ENCODE assay signal across 10 cellular contexts in genomic region chr11:9571766-9572120, GRCh38. TPM values are rescaled to one million over a fixed set of nuclear protein-coding genes. Genes with fewer than 3 reads are reported as not detected.
DNase-seq lines count a peak whose midpoint lies in the region; ATAC-seq and TF ChIP-seq lines count a peak whose summit lies in the region.
"Had no signal": no experiment of that assay in that cellular context is flagged by ENCODE, and none has a peak within 500 bp of the region (broad histone marks: within the 10 kb centered on the region; RNA-seq: fewer than 3 reads in every experiment).

No MANE protein-coding gene starts in this region.

- peak overlapping the region; percentile 25 for H3K4me3 Mint-ChIP-seq in T-helper 17 cell
- peak overlapping the region; percentile 92 for H3K4me3 Mint-ChIP-seq in stimulated activated memory B cell treated with anti-CD40 and anti-IgM and Interleukin-4, amounts not matched to agents 10 μg/mL and 1 μg/mL and 100 μg/mL, for 72 hours

- DNase-seq in SK-N-SH (no peak), T-helper 17 cell (no peak), hepatocyte (ENCODE audit: low spot score) (no peak), cerebellar cortex (ENCODE audit: low spot score) (no peak)
- DNase-seq: nucleus accumbens had no signal

- peak overlapping the region; percentile 77 for H3K27ac Mint-ChIP-seq in T-helper 17 cell
- H3K27ac Mint-ChIP-seq in stimulated activated memory B cell treated with anti-CD40 and anti-IgM and Interleukin-4, amounts not matched to agents 10 μg/mL and 1 μg/mL and 100 μg/mL, for 72 hours = peak overlapping the region; percentile 81

- TF ChIP-seq EP300 in SK-N-SH (IDR thresholded peaks at IDR 0.05; ENCODE audit: borderline replicate concordance in 1 of 2, low read depth in 1 of 2, low read length in 1 of 2) = no peak

- H3F3A ChIP-seq in SK-N-SH (replicated peaks; ENCODE audit: insufficient read depth) = peaks cover 14% of the 10 kb centered on the region

- H3K79me2 ChIP-seq in SK-N-SH (ENCODE audit: insufficient read depth) = peaks cover 36% of the 10 kb centered on the region
- H3K79me2 ChIP-seq in hepatocyte = peaks cover 21% of the 10 kb centered on the region

- CTCF ChIA-PET in SK-N-SH (lab: Yijun Ruan, JAX) = interaction anchor here (0.9 to 1.4 kb wide), 4 partner anchors 19 to 177 kb away, joined by 3 read pairs; no protein-coding TSS in a partner anchor

- H3K27ac ChIP-seq in SK-N-SH (ENCODE audit: low read depth in 2 of 2, low read length in 1 of 2) (peak overlapping the region in 1 of 2 experiments; percentile 99; a peak in 2 of 4 replicates), hepatocyte (peak overlapping the region; percentile 97)
- H3K27ac ChIP-seq: KMS-11 had no signal

- H3K9me3 ChIP-seq in SK-N-SH (no peaks in the 10 kb centered on the region), T-helper 17 cell (ENCODE audit: control insufficient read depth, low read length, poor library complexity, severe bottlenecking) (no peaks in the 10 kb centered on the region), hepatocyte (ENCODE audit: low read depth) (no peaks in the 10 kb centered on the region)

- H3K9me2 ChIP-seq in SK-N-SH (no peaks in the 10 kb centered on the region), hepatocyte (replicated peaks; ENCODE audit: insufficient read depth) (no peaks in the 10 kb centered on the region)

- H3K4me3 ChIP-seq in SK-N-SH (ENCODE audit: low read depth in 2 of 2, low read length in 1 of 2) = no peak overlapping the region
- H3K4me3 ChIP-seq in hepatocyte = no peak overlapping the region

- POLR2A ChIA-PET in SK-N-SH (lab: Yijun Ruan, JAX) = interaction anchor here (0.6 kb wide), 1 partner anchor 48 kb away, joined by 3 read pairs; no protein-coding TSS in a partner anchor

- H4K20me1 ChIP-seq in SK-N-SH (ENCODE audit: insufficient read depth) = no peaks in the 10 kb centered on the region
- H4K20me1 ChIP-seq in hepatocyte (ENCODE audit: insufficient read depth, poor library complexity, severe bottlenecking) = no peaks in the 10 kb centered on the region

- no peaks in the 10 kb centered on the region for H3K9me3 Mint-ChIP-seq in stimulated activated memory B cell treated with anti-CD40 and anti-IgM and Interleukin-4, amounts not matched to agents 10 μg/mL and 1 μg/mL and 100 μg/mL, for 72 hours

- H3K4me1 ChIP-seq in SK-N-SH (ENCODE audit: control insufficient read depth in 1 of 2, insufficient read depth in 2 of 2, low read depth in 1 of 2, low read length in 1 of 2) (peaks cover 6 to 22% of the 10 kb centered on the region in 2 experiments), hepatocyte (ENCODE audit: insufficient read depth) (peaks cover 30% of the 10 kb centered on the region)

- ATAC-seq in SK-N-SH treated with all-trans-retinoic acid at 6 μM for 48 hours = no peak
- ATAC-seq in T-helper 17 cell = no peak
- no peak for ATAC-seq in stimulated activated memory B cell treated with anti-CD40 and anti-IgM and Interleukin-4, amounts not matched to agents 10 μg/mL and 1 μg/mL and 100 μg/mL, for 72 hours
- ATAC-seq in GM19397 (IDR thresholded peaks at IDR 0.05; ENCODE audit: unreplicated experiment) = no peak
- ATAC-seq in GM18519 (IDR thresholded peaks at IDR 0.05; ENCODE audit: low FRiP score, unreplicated experiment) = no peak

- WGBS in SK-N-SH (ENCODE audit: low lambda C conversion rate) = 100% methylated on average over 6 of the region's 6 CpGs
- WGBS in hepatocyte (ENCODE audit: low lambda C conversion rate, missing lambda C conversion rate) = 85% methylated on average over 6 of the region's 6 CpGs

- no peak overlapping the region for H3K9ac ChIP-seq in SK-N-SH

- H3K4me1 Mint-ChIP-seq in T-helper 17 cell = peaks cover 34% of the 10 kb centered on the region
- peaks cover 58% of the 10 kb centered on the region for H3K4me1 Mint-ChIP-seq in stimulated activated memory B cell treated with anti-CD40 and anti-IgM and Interleukin-4, amounts not matched to agents 10 μg/mL and 1 μg/mL and 100 μg/mL, for 72 hours

- no peaks in the 10 kb centered on the region for H3K27me3 ChIP-seq in SK-N-SH (ENCODE audit: insufficient read depth)
- H3K27me3 ChIP-seq in hepatocyte = no peaks in the 10 kb centered on the region

- no peaks in the 10 kb centered on the region for H3K27me3 Mint-ChIP-seq in T-helper 17 cell
- H3K27me3 Mint-ChIP-seq in stimulated activated memory B cell treated with anti-CD40 and anti-IgM and Interleukin-4, amounts not matched to agents 10 μg/mL and 1 μg/mL and 100 μg/mL, for 72 hours = no peaks in the 10 kb centered on the region

- H3K4me2 ChIP-seq in SK-N-SH = 0 out of 2 replicates have a peak overlapping the region, but pooled peaks have one; percentile 88
- H3K4me2 ChIP-seq in hepatocyte = peak overlapping the region; percentile 81

- TF ChIP-seq CTCF in SK-N-SH (IDR thresholded peaks at IDR 0.05) (no peak), hepatocyte (IDR thresholded peaks at IDR 0.05; ENCODE audit: poor library complexity) (no peak)

- no peaks in the 10 kb centered on the region for H3K36me3 Mint-ChIP-seq in T-helper 17 cell (ENCODE audit: low read depth)
- peaks cover 15% of the 10 kb centered on the region for H3K36me3 Mint-ChIP-seq in stimulated activated memory B cell treated with anti-CD40 and anti-IgM and Interleukin-4, amounts not matched to agents 10 μg/mL and 1 μg/mL and 100 μg/mL, for 72 hours

- no peak overlapping the region for H2AFZ ChIP-seq in SK-N-SH (ENCODE audit: low read depth)
- H2AFZ ChIP-seq in hepatocyte = no peak overlapping the region

- TF ChIP-seq RAD21 in SK-N-SH (IDR thresholded peaks at IDR 0.05; ENCODE audit: low read length) = no peak

- H3K36me3 ChIP-seq in SK-N-SH (replicated peaks in 1 of 2; ENCODE audit: control insufficient read depth in 1 of 2, insufficient read depth in 2 of 2, low read length in 1 of 2) = peaks cover 6 to 8% of the 10 kb centered on the region in 2 experiments
- H3K36me3 ChIP-seq in hepatocyte (replicated peaks; ENCODE audit: insufficient read depth, low read depth) = no peaks in the 10 kb centered on the region

TF ChIP-seq in SK-N-SH, 30 proteins besides CTCF, POLR2A, EP300 and RAD21 (continues in another document):
- no peak for TF ChIP-seq REST (IDR thresholded peaks at IDR 0.05; ENCODE audit: low read depth, low read length)

TF ChIP-seq in SK-N-SH treated with all-trans-retinoic acid at 6 μM for 48 hours, 23 proteins besides CTCF, POLR2A, EP300 and RAD21 (continues in another document):
- no peak for TF ChIP-seq CSRNP3 (CRISPR knock-in tag; IDR thresholded peaks at IDR 0.05)
- TF ChIP-seq ZFP30 (CRISPR knock-in tag; IDR thresholded peaks at IDR 0.05) = no peak
- TF ChIP-seq CREB5 (CRISPR knock-in tag; IDR thresholded peaks at IDR 0.05; ENCODE audit: low read depth) = no peak
- no peak for TF ChIP-seq ZNF8 (CRISPR knock-in tag; IDR thresholded peaks at IDR 0.05)
- TF ChIP-seq PPARA (CRISPR knock-in tag; IDR thresholded peaks at IDR 0.05; ENCODE audit: borderline replicate concordance) = no peak
- TF ChIP-seq TCF4 (CRISPR knock-in tag; IDR thresholded peaks at IDR 0.05; ENCODE audit: borderline replicate concordance) = no peak
- TF ChIP-seq CSDC2 (CRISPR knock-in tag; IDR thresholded peaks at IDR 0.05) = no peak
- no peak for TF ChIP-seq ZNF70 (CRISPR knock-in tag; IDR thresholded peaks at IDR 0.05)
- no peak for TF ChIP-seq BACH2 (CRISPR knock-in tag; IDR thresholded peaks at IDR 0.05; ENCODE audit: borderline replicate concordance)
- TF ChIP-seq ISL1 (CRISPR knock-in tag; IDR thresholded peaks at IDR 0.05) = no peak
- no peak for TF ChIP-seq ARNTL (CRISPR knock-in tag; IDR thresholded peaks at IDR 0.05; ENCODE audit: borderline replicate concordance, low read depth)
- no peak for TF ChIP-seq SNAI2 (CRISPR knock-in tag; IDR thresholded peaks at IDR 0.05)
- no peak for TF ChIP-seq ZNF565 (CRISPR knock-in tag; conservative IDR thresholded peaks at IDR 0.05; ENCODE audit: low read depth)

RNA-seq across cellular contexts. Expression of gene WEE1, which starts 1.7 kb away (rescaled TPM):
- 16.9 and 20.6 TPM in 2 replicates for polyA plus RNA-seq in SK-N-SH (2012; rRNA removed)
- polyA plus RNA-seq in SK-N-SH (2012; cell fraction: cytosol; rRNA removed) = 18.0 and 21.1 TPM in 2 replicates
- 27.1 and 54.9 TPM in 2 replicates for polyA plus RNA-seq in SK-N-SH (2012; cell fraction: nucleus; rRNA removed)
- 10 to 100 TPM; 20.8 to 24.9 TPM for total RNA-seq in T-helper 17 cell
- total RNA-seq in hepatocyte = 91.0 and 101 TPM in 2 replicates
- 71.3 and 79.2 TPM in 2 replicates for polyA plus RNA-seq in hepatocyte
